8 cellular contexts compared by ENCODE assay signal in the genomic region with DNA sequence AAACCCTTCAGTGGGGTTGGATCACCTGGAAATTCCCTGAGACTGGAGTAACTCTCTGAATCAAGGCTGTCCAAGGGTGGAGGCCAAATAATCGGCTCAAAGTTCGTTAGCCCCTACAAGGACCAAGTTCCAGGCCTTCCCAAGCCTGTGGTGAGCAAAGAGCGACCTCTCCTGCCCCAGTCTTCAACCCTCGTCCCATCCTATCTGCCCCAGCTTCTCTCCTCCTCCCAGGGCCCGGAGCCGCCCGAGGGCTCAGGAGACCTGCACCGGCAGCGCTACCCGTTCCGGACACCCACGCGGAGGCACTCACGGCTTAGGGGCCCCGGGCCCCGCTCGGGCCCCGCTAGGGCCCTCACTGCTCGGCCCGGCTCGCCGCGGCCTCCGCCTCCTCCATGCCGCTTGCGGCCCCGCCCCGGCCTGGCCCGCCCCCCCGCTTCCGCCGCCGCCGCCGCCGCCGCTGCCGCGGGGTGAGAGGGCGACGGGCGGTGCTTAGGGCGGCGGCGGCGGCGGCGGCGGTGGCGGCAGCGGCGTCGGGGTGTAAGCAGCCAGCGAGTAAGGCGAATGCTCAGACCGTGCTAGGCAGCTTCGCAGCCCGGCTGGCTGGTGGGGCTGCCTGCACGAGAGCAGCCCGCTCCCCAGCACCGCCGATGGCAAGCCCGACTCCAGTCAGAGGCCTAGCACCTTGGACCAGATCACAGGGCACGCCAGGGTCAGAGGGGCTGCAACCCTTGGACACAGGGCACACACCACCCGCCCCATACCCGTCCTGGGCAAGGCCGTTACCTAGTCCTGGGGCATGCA. TPM values are rescaled to one million over a fixed set of nuclear protein-coding genes. Genes with fewer than 3 reads are reported as not detected.
DNase-seq lines count a peak whose midpoint lies in the region; ATAC-seq and TF ChIP-seq lines count a peak whose summit lies in the region.

TSS of gene POMGNT1 (minus strand) at position 409 of the 801 bp plus-strand sequence. CDS start 613 bp downstream, outside the sequence.

- H3K36me3 Mint-ChIP-seq in Caco-2 (ENCODE audit: insufficient read depth, unreplicated experiment) (no peaks in the 10 kb centered on the region), neural crest cell (ENCODE audit: low read depth) (no peaks in the 10 kb centered on the region)

- no peaks in the 10 kb centered on the region for H3K27me3 Mint-ChIP-seq in Caco-2 (ENCODE audit: insufficient read depth, unreplicated experiment)
- H3K27me3 Mint-ChIP-seq in neural crest cell (ENCODE audit: low read depth), result no peaks in the 10 kb centered on the region

- H3K4me3 ChIP-seq in Caco-2 (ENCODE audit: low read depth, low read length) (peak within 1 kb of the TSS; percentile 95), fibroblast of the aortic adventitia (ENCODE audit: low read depth, low read length) (peak within 1 kb of the TSS; percentile 93), stomach smooth muscle (ENCODE audit: low read length in 2 of 2) (peak within 1 kb of the TSS; percentile 96 to 100)

- peak within 1 kb of the TSS; percentile 66 for H3K27ac ChIP-seq in stomach smooth muscle (ENCODE audit: low read length)

- H3K27me3 ChIP-seq in Caco-2 (replicated peaks; ENCODE audit: control insufficient read depth, insufficient read depth, low read length) (no peaks in the 10 kb centered on the region), stomach smooth muscle (ENCODE audit: control insufficient read depth in 1 of 2, insufficient read depth in 2 of 2, low read length in 2 of 2) (no peaks in the 10 kb centered on the region)

- ATAC-seq in GM19438 (IDR thresholded peaks at IDR 0.05; ENCODE audit: low read depth, unreplicated experiment), result peak; percentile 81
- ATAC-seq in HG03571 (IDR thresholded peaks at IDR 0.05; ENCODE audit: unreplicated experiment), result peak; percentile 87

- no peaks in the 10 kb centered on the region for H3K9me3 Mint-ChIP-seq in Caco-2 (ENCODE audit: unreplicated experiment)
- H3K9me3 Mint-ChIP-seq in neural crest cell, result no peaks in the 10 kb centered on the region

- H3K36me3 ChIP-seq in Caco-2 (ENCODE audit: control insufficient read depth, insufficient read depth, low read length) (no peaks in the 10 kb centered on the region; the same call in 1 of the 2 replicates), stomach smooth muscle (ENCODE audit: control insufficient read depth in 2 of 2, insufficient read depth in 2 of 2, low read length in 2 of 2) (peaks cover 24 to 30% of the 10 kb centered on the region in 2 donors)

- intact Hi-C loops in Caco-2 (cut with micrococcal nuclease; ENCODE audit: unreplicated experiment), result no loop called here

- POLR2A ChIA-PET in Caco-2 (lab: Charles Lee), result no interaction called here

- CTCF ChIA-PET in Caco-2 (lab: Charles Lee), result interaction anchor here (1.0 to 1.5 kb wide), 2 partner anchors 15 to 25 kb away, joined by 3 to 4 read pairs; no protein-coding TSS in a partner anchor

- H3K9ac ChIP-seq in stomach smooth muscle (ENCODE audit: low read length in 2 of 2), result peak within 1 kb of the TSS; percentile 96

- peak in 1 of 2 experiments; percentile 78 for DNase-seq in Caco-2
- peak; percentile 70 for DNase-seq in RPMI7951 (ENCODE audit: low read depth)
- DNase-seq in activated effector memory CD4-positive, alpha-beta T cell treated with Interleukin-2 at 50 U/mL for 16 hours, result peak; percentile 76
- peak; percentile 37 for DNase-seq in fibroblast of the aortic adventitia (ENCODE audit: low read depth)
- peak; percentile 55 for DNase-seq in neural crest cell (ENCODE audit: low read depth, low spot score)

- H3K9me3 ChIP-seq in Caco-2 (no peaks in the 10 kb centered on the region), stomach smooth muscle (ENCODE audit: control insufficient read depth in 2 of 2, low read length in 2 of 2) (no peaks in the 10 kb centered on the region)

- H3K27ac Mint-ChIP-seq in Caco-2 (ENCODE audit: unreplicated experiment) (no peak within 1 kb of the TSS), neural crest cell (ENCODE audit: unreplicated experiment) (peak within 1 kb of the TSS; percentile 84)

- BruUV-seq in Caco-2 (replicated peaks; lab: Mats Ljungman, UMichigan), result no TSS peak

- peak within 1 kb of the TSS; percentile 68 for H3K4me3 Mint-ChIP-seq in Caco-2 (ENCODE audit: unreplicated experiment)
- peak within 1 kb of the TSS; percentile 89 for H3K4me3 Mint-ChIP-seq in neural crest cell

- TF ChIP-seq CTCF in Caco-2 (IDR thresholded peaks at IDR 0.05; ENCODE audit: insufficient read depth in 1 of 2, low read depth in 1 of 2, low read length in 1 of 2, severe bottlenecking in 1 of 2, unreplicated experiment in 1 of 2) (no peak), fibroblast of the aortic adventitia (IDR thresholded peaks at IDR 0.05; ENCODE audit: insufficient read depth, low read length) (no peak), neural crest cell (conservative IDR thresholded peaks at IDR 0.05) (no peak)

- H3K4me1 Mint-ChIP-seq in Caco-2 (ENCODE audit: low read depth, unreplicated experiment) (no peaks in the 10 kb centered on the region), neural crest cell (peaks cover 38% of the 10 kb centered on the region)

- H3K4me1 ChIP-seq in Caco-2 (no peaks in the 10 kb centered on the region), stomach smooth muscle (ENCODE audit: control insufficient read depth, insufficient read depth, low read length) (peaks cover 30% of the 10 kb centered on the region)

RNA-seq across cellular contexts. Expression of gene POMGNT1, which starts in this region (rescaled TPM):
- total RNA-seq in Caco-2 (2022), result 34.9 TPM in 2 replicates
- 52.9 and 57.0 TPM in 2 replicates for total RNA-seq in RPMI7951 (2014; rRNA removed; shearing (Covaris generic))
- total RNA-seq in fibroblast of the aortic adventitia (ENCODE audit: low replicate concordance), result 5.6 and 43.2 TPM in 2 replicates
- 80.4 and 86.7 TPM in 2 replicates for total RNA-seq in neural crest cell
